8 cellular contexts compared by ENCODE assay signal in the genomic region with DNA sequence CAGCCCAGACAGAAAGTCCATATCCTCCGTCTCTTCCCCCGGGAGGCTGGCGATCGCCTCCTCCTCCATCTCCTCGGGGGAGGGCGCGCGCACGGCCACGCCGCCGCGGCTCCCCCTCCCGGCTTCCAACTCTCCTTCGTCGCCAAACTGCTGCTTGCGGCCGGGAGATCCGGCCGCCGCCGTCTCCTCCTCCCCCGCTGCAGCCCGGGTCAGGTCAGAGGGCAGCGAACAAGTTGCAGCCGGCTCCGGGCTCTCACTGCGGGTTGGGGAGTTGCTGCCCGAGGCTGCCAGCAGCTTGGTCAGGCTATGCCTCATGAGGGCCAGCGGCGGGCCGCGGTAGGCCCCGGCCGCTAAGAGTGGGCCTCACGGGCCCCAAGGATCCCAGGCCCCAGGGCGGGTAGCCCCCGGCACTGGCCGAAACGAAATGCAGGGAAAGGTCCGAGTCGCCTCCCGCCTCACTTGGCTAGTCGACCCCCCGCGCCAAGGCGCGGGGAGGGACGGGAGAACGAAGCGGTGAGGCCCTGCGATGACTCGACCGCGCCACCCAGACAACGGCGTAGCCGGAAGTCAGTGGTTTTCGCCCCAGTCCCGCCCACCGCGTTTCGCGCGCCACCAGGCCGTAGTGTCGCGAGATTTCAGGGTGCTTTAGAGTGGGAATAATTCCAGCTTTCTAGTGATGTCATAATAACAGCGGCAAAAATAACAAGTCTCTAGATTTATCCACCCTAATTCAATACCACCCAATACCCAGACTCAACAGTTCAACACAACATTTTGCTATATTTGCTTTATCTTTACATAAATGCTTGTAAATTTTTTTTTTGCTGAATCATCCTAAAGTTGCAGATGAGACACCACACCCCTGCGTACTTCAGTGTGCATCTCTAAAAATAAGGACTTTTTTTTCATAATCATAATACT. TPM values are rescaled to one million over a fixed set of nuclear protein-coding genes. Genes with fewer than 3 reads are reported as not detected.
A peak's percentile ranks its signal among the peaks of the same experiment; 100 is the strongest.
DNase-seq lines count a peak whose midpoint lies in the region; ATAC-seq, FAIRE-seq and TF ChIP-seq lines count a peak whose summit lies in the region.

A gene with protein sequence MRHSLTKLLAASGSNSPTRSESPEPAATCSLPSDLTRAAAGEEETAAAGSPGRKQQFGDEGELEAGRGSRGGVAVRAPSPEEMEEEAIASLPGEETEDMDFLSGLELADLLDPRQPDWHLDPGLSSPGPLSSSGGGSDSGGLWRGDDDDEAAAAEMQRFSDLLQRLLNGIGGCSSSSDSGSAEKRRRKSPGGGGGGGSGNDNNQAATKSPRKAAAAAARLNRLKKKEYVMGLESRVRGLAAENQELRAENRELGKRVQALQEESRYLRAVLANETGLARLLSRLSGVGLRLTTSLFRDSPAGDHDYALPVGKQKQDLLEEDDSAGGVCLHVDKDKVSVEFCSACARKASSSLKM (minus strand): TSS at position 569 of the 921 bp plus-strand sequence. CDS start 254 bp downstream, at position 315.

- DNase-seq in NCI-H774 (lab: John Stamatoyannopoulos, UW) (peak; percentile 96), dermis blood vessel endothelial cell (peak; percentile 96), HepG2 (ENCODE audit: low spot score) (peak; percentile 85)
- DNase-seq in activated CD4-positive, alpha-beta T cell treated with anti-CD3 and anti-CD28 coated beads, Interleukin-2, amount 50 U/mL, for 4 hours: peak; percentile 88 to 90
- DNase-seq in stimulated activated CD4-positive, alpha-beta T cell treated with anti-CD3 and anti-CD28 coated beads, Interleukin-4, amount 100 ng/mL, for 1 hour: peak; percentile 93

- H3K4me2 ChIP-seq in HepG2 (ENCODE audit: low read depth, low read length): peak within 1 kb of the TSS; percentile 88

- TF ChIP-seq EP300 in HepG2 (IDR thresholded peaks at IDR 0.05; ENCODE audit: low read depth in 2 of 2, low read length in 2 of 2): no peak
- TF ChIP-seq EP300 in HepG2 (CRISPR knock-in tag; IDR thresholded peaks at IDR 0.05; ENCODE audit: borderline replicate concordance): no peak

- peaks cover 40% of the 10 kb centered on the region for H3K4me1 ChIP-seq in HepG2 (ENCODE audit: insufficient read depth, low read length)

- no peaks in the 10 kb centered on the region for H3K9me3 ChIP-seq in HepG2 (ENCODE audit: low read length)

- no peaks in the 10 kb centered on the region for H3K36me3 ChIP-seq in HepG2 (replicated peaks in 1 of 2; ENCODE audit: control insufficient read depth in 1 of 2, insufficient read depth in 2 of 2, low read length in 2 of 2)

- TF ChIP-seq RAD21 in HepG2 (CRISPR knock-in tag; IDR thresholded peaks at IDR 0.05): no peak; the same call in 1 of the 2 replicates

- peak; percentile 75 for FAIRE-seq in HepG2 (lab: Jason Lieb, UNC)

- intact Hi-C loops in HepG2 (cut with micrococcal nuclease; ENCODE audit: unreplicated experiment): loop anchor here (1.0 to 2.0 kb wide), 3 partner anchors 16 to 70 kb away; a partner anchor contains a TSS

- in situ Hi-C loops in HepG2 (cut with HindIII; ENCODE audit: extremely low pct_ligation_motif_present, low pct_unique_long_range_greater_than_20kb): no loop called here

- POLR2A ChIA-PET in HepG2 (lab: Yijun Ruan, JAX): interaction anchor here (0.8 to 10.0 kb wide), 10 partner anchors 10 to 38 kb away, joined by 3 to 112 read pairs (median 4); a partner anchor contains a TSS

- no peaks in the 10 kb centered on the region; a peak in 1 of 5 replicates for H3K27me3 ChIP-seq in HepG2 (ENCODE audit: control insufficient read depth in 1 of 2, insufficient read depth in 2 of 2, low read length in 2 of 2)

- TSS peak; percentile 48 for BruUV-seq in HepG2 (replicated peaks; lab: Mats Ljungman, UMichigan)

- H4K20me1 ChIP-seq in HepG2 (ENCODE audit: insufficient read depth, low read length): peaks cover 29% of the 10 kb centered on the region

- ATAC-seq in GM19395 (IDR thresholded peaks at IDR 0.05; ENCODE audit: unreplicated experiment): peak; percentile 91
- peak; percentile 87 for ATAC-seq in HG03565 (IDR thresholded peaks at IDR 0.05; ENCODE audit: unreplicated experiment)
- peak; percentile 94 for ATAC-seq in HepG2

- CTCF ChIA-PET in HepG2 (lab: Yijun Ruan, JAX; ENCODE audit: low intra/inter-chr PET ratio, low total read pairs): no interaction called here

- no peak; the same call in 1 of the 2 replicates for TF ChIP-seq CTCF in C4-2B (conservative IDR thresholded peaks at IDR 0.05)
- TF ChIP-seq CTCF in HepG2 (CRISPR knock-in tag; IDR thresholded peaks at IDR 0.05): peak; percentile 33; the same call in 1 of the 2 replicates

- H3K79me2 ChIP-seq in HepG2 (ENCODE audit: insufficient read depth, low read length): peaks cover 46% of the 10 kb centered on the region

- peak within 1 kb of the TSS; percentile 98 for H3K9ac ChIP-seq in HepG2 (ENCODE audit: insufficient read depth, low read depth, low read length)

- TF ChIP-seq POLR2A in HepG2 (IDR thresholded peaks at IDR 0.05; ENCODE audit: insufficient read depth in 1 of 2, low read depth in 2 of 2, low read length in 2 of 2): peak; percentile 95 to 96

- H2AFZ ChIP-seq in HepG2 (ENCODE audit: low read length): peak within 1 kb of the TSS; percentile 94

- H3K27ac ChIP-seq in C4-2B (peak within 1 kb of the TSS; percentile 98), HepG2 (ENCODE audit: extremely low read length, insufficient read depth, low read length) (peak within 1 kb of the TSS; percentile 98)

- peak within 1 kb of the TSS; percentile 72 to 95 (median 86) for H3K4me3 ChIP-seq in HepG2 (replicated peaks in 1 of 3; ENCODE audit: insufficient read depth in 1 of 3, low read depth in 2 of 3, low read length in 3 of 3)

- under 1% methylated on average over 48 of the region's 70 CpGs for WGBS in HepG2 (ENCODE audit: low lambda C conversion rate)

TF ChIP-seq in HepG2, 621 proteins besides CTCF, POLR2A, EP300 and RAD21 (continues in another document):
- TF ChIP-seq FOXK2 (IDR thresholded peaks at IDR 0.05) (no peak), ZNF652 (CRISPR knock-in tag; IDR thresholded peaks at IDR 0.05; ENCODE audit: borderline replicate concordance, low read depth) (no peak; the same call in 1 of the 2 replicates), ZNF24 (IDR thresholded peaks at IDR 0.05) (no peak), ZNF737 (CRISPR knock-in tag; IDR thresholded peaks at IDR 0.05; ENCODE audit: borderline replicate concordance) (no peak), ZBTB42 (CRISPR knock-in tag; IDR thresholded peaks at IDR 0.05) (0 out of 2 replicates have a peak, but pooled peaks have one; percentile 31), TCF12 (IDR thresholded peaks at IDR 0.05) (no peak), TCF12 (CRISPR knock-in tag; IDR thresholded peaks at IDR 0.05) (peak; percentile 79; the same call in 1 of the 2 replicates)
- TF ChIP-seq, protein P1, sequence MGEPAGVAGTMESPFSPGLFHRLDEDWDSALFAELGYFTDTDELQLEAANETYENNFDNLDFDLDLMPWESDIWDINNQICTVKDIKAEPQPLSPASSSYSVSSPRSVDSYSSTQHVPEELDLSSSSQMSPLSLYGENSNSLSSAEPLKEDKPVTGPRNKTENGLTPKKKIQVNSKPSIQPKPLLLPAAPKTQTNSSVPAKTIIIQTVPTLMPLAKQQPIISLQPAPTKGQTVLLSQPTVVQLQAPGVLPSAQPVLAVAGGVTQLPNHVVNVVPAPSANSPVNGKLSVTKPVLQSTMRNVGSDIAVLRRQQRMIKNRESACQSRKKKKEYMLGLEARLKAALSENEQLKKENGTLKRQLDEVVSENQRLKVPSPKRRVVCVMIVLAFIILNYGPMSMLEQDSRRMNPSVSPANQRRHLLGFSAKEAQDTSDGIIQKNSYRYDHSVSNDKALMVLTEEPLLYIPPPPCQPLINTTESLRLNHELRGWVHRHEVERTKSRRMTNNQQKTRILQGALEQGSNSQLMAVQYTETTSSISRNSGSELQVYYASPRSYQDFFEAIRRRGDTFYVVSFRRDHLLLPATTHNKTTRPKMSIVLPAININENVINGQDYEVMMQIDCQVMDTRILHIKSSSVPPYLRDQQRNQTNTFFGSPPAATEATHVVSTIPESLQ (CRISPR knock-in tag; conservative IDR thresholded peaks at IDR 0.05): no peak

RNA-seq across cellular contexts. Expression of the gene that starts here (rescaled TPM):
- total RNA-seq in dermis blood vessel endothelial cell (27.9 and 45.9 TPM in 2 replicates), HepG2 (2016; rRNA removed; fragmentation: Illumina TruSeq; extraction: Trizol) (17.2 and 43.1 TPM in 2 replicates)
- total RNA-seq in HepG2 (2016; cell fraction: cytosol; rRNA removed; fragmentation: Illumina TruSeq; extraction: Trizol; ENCODE audit: low read depth): 3.9 and 5.1 TPM in 2 replicates
- 17.1 and 41.7 TPM in 2 replicates for total RNA-seq in HepG2 (2016; cell fraction: insoluble cytoplasmic fraction; rRNA removed; fragmentation: Illumina TruSeq; extraction: Trizol)
- 8.8 and 10.3 TPM in 2 replicates for total RNA-seq in HepG2 (2016; cell fraction: membrane; rRNA removed; fragmentation: Illumina TruSeq; extraction: Trizol)
- 113 and 114 TPM in 2 replicates for total RNA-seq in HepG2 (2016; cell fraction: nucleus; rRNA removed; fragmentation: Illumina TruSeq; extraction: Trizol)
- 30.6 and 31.1 TPM in 2 replicates for polyA plus RNA-seq in HepG2 (2011; rRNA removed)
- 9.3 and 10.4 TPM in 2 replicates for polyA plus RNA-seq in HepG2 (2011; cell fraction: cytosol; rRNA removed)
- 173 and 179 TPM in 2 replicates for polyA plus RNA-seq in HepG2 (2011; cell fraction: nucleus; rRNA removed)
- 30.0 and 33.9 TPM in 2 replicates for polyA plus RNA-seq in HepG2 (2012)
- polyA plus RNA-seq in HepG2 (2016; cell fraction: cytosol; fragmentation: Illumina TruSeq; extraction: Trizol; ENCODE audit: low read depth): 1.7 and 3.1 TPM in 2 replicates
- 17.0 and 19.9 TPM in 2 replicates for polyA plus RNA-seq in HepG2 (2016; cell fraction: insoluble cytoplasmic fraction; fragmentation: Illumina TruSeq; extraction: Trizol; ENCODE audit: low read depth)
- polyA plus RNA-seq in HepG2 (2016; cell fraction: membrane; fragmentation: Illumina TruSeq; extraction: Trizol; ENCODE audit: low read depth): 4.9 and 6.4 TPM in 2 replicates
- 164 and 170 TPM in 2 replicates for polyA plus RNA-seq in HepG2 (2016; cell fraction: nucleus; fragmentation: Illumina TruSeq; extraction: Trizol; ENCODE audit: insufficient read depth, low read depth)
- 15.7 and 25.6 TPM in 2 replicates for polyA minus RNA-seq in HepG2 (2011; rRNA and poly(A)+ RNA removed; ENCODE audit: low replicate concordance)
- polyA minus RNA-seq in HepG2 (2011; cell fraction: cytosol; rRNA and poly(A)+ RNA removed): 8.6 and 12.7 TPM in 2 replicates
- 144 and 161 TPM in 2 replicates for polyA minus RNA-seq in HepG2 (2011; cell fraction: nucleus; rRNA and poly(A)+ RNA removed)

Comparison
In these comparisons a context has a peak if more than half of its experiments do, and no peak if none do; other contexts are left out.
1. Peak in every context shown above with its lines: DNase-seq, ATAC-seq, H3K4me3 ChIP-seq and H3K27ac ChIP-seq.